21 cellular contexts compared by ENCODE assay signal in genomic region chr1:67768480-67768879, GRCh38.
A peak's percentile ranks its signal among the peaks of the same experiment; 100 is the strongest.
DNase-seq lines count a peak whose midpoint lies in the region; ATAC-seq, FAIRE-seq and TF ChIP-seq lines count a peak whose summit lies in the region.
"Had no signal": no experiment of that assay in that cellular context is flagged by ENCODE, and none has a peak within 500 bp of the region (broad histone marks: within the 10 kb centered on the region; RNA-seq: fewer than 3 reads in every experiment).

No MANE protein-coding gene starts in this region.

- TF ChIP-seq EP300 in A549 (IDR thresholded peaks at IDR 0.05), result no peak
- TF ChIP-seq EP300 in GM12878 (IDR thresholded peaks at IDR 0.05; ENCODE audit: borderline replicate concordance in 1 of 2, control insufficient read depth in 1 of 2, low read depth in 2 of 2, low read length in 2 of 2), result no peak

- ATAC-seq in A549 (no peak), GM12878 (no peak), GM18502 (IDR thresholded peaks at IDR 0.05; ENCODE audit: poor library complexity, unreplicated experiment) (no peak)
- ATAC-seq: CD8-positive, alpha-beta T cell had no signal

- H3K4me1 ChIP-seq in A549 (peaks cover 80% of the 10 kb centered on the region), GM12878 (ENCODE audit: control insufficient read depth, insufficient read depth, low read length) (peaks cover 7% of the 10 kb centered on the region)
- H3K4me1 ChIP-seq: Caco-2 had no signal

- in situ Hi-C loops in GM12878 (cut with MboI), result no loop called here

- SMC1A ChIA-PET in GM12878 (lab: Charles Lee; ENCODE audit: uncharacterized antibody, unreplicated experiment), result interaction anchor here (0.7 to 20.9 kb wide), 16 partner anchors 8 to 350 kb away, joined by 3 to 1058 read pairs (median 16); partner anchors contain the start of genes GADD45A and GNG12

- TF ChIP-seq POLR2A in A549 (IDR thresholded peaks at IDR 0.05; ENCODE audit: low read length), result no peak
- TF ChIP-seq POLR2A in GM12878 (IDR thresholded peaks at IDR 0.05; ENCODE audit: low read depth, low read length), result no peak

- no peak for FAIRE-seq in A549 (lab: Jason Lieb, UNC)
- FAIRE-seq in GM12878 (lab: Jason Lieb, UNC), result no peak
- FAIRE-seq: A204.1, D721Med, G401.6, GM12892, GM19239 had no signal

- no peak overlapping the region for H3K9ac ChIP-seq in GM12878 (ENCODE audit: control insufficient read depth, insufficient read depth, low read length)
- H3K9ac ChIP-seq: BLaER1 treated with 17β-estradiol and CSF1 and Interleukin-3, amounts not matched to agents 10 nM and 100 nM had no signal

- POLR2A ChIA-PET in A549 (lab: Yijun Ruan, JAX) (no interaction called here), GM12878 (lab: Charles Lee) (interaction anchor here (1.0 to 5.3 kb wide), 7 partner anchors 19 to 69 kb away, joined by 3 to 36 read pairs (median 15); partner anchors contain the start of gene GNG12)

- H3K4me3 ChIP-seq in A549, result no peak overlapping the region
- no peak overlapping the region for H3K4me3 ChIP-seq in GM12878
- H3K4me3 ChIP-seq: BLaER1 treated with 17β-estradiol and CSF1 and Interleukin-3, amounts not matched to agents 10 nM and 100 nM had no signal

- no peaks in the 10 kb centered on the region for H3K27me3 Mint-ChIP-seq in nephron (ENCODE audit: low read depth)

- DNase-seq in A549 (ENCODE audit: low read depth in 1 of 2, low spot score in 1 of 2) (no peak), GM12878 (ENCODE audit: low read depth, low spot score) (no peak)
- DNase-seq in stimulated activated naive CD4-positive, alpha-beta T cell treated with Interleukin-2 at 50 U/mL for 16 hours (lab: John Stamatoyannopoulos, UW), result no peak
- DNase-seq: 8988T; AML-193; Caco-2; Calu3; CD4-positive, alpha-beta T cell; CD8-positive, alpha-beta T cell; DMS79 treated with DMSO at 0.1 percent for 48 hours; GF-D8 had no signal

- H3K9me3 Mint-ChIP-seq in nephron, result no peaks in the 10 kb centered on the region
- H3K9me3 Mint-ChIP-seq: CD4-positive, alpha-beta T cell; CD8-positive, alpha-beta T cell had no signal

- no peaks in the 10 kb centered on the region for H4K20me1 ChIP-seq in GM12878 (ENCODE audit: control insufficient read depth, insufficient read depth)

- RAD21 ChIA-PET in GM12878 (lab: Charles Lee; ENCODE audit: unreplicated experiment), result interaction anchor here (0.6 to 10.3 kb wide), 18 partner anchors 8 to 252 kb away, joined by 3 to 320 read pairs (median 10); partner anchors contain the start of genes GADD45A and GNG12

- CTCF ChIA-PET in A549 (lab: Yijun Ruan, JAX), result interaction anchor here (0.7 to 5.6 kb wide), 11 partner anchors 9 to 682 kb away, joined by 3 to 37 read pairs (median 4); no protein-coding TSS in a partner anchor
- CTCF ChIA-PET in GM12878 (lab: Yijun Ruan, JAX), result interaction anchor here (0.6 to 10.3 kb wide), 21 partner anchors 8 to 1424 kb away, joined by 3 to 315 read pairs (median 22); partner anchors contain the start of genes GADD45A and GNG12

- no peaks in the 10 kb centered on the region for H3K79me2 ChIP-seq in GM12878 (ENCODE audit: control insufficient read depth, insufficient read depth, low read length)

- BruUV-seq in GM12878 (replicated peaks; lab: Mats Ljungman, UMichigan), result no TSS peak

- peaks cover 8% of the 10 kb centered on the region for H3K36me3 Mint-ChIP-seq in nephron (ENCODE audit: low read depth)
- H3K36me3 Mint-ChIP-seq: CD8-positive, alpha-beta T cell had no signal

- H2AFZ ChIP-seq in GM12878 (ENCODE audit: control insufficient read depth, low read depth, low read length), result no peak overlapping the region

- no peaks in the 10 kb centered on the region for H3K9me3 ChIP-seq in A549
- H3K9me3 ChIP-seq in GM12878 (replicated peaks; ENCODE audit: control insufficient read depth, insufficient read depth, low read length), result no peaks in the 10 kb centered on the region
- H3K9me3 ChIP-seq: BLaER1 treated with 17β-estradiol and CSF1 and Interleukin-3, amounts not matched to agents 10 nM and 100 nM; Caco-2 had no signal

- no peaks in the 10 kb centered on the region for H3K36me3 ChIP-seq in GM12878 (ENCODE audit: control insufficient read depth in 2 of 2, insufficient read depth in 2 of 2, low read length in 1 of 2)

- peaks cover 47% of the 10 kb centered on the region for H3K4me1 Mint-ChIP-seq in nephron

- H3K27me3 ChIP-seq in GM12878 (replicated peaks in 1 of 2; ENCODE audit: control insufficient read depth in 2 of 2, insufficient read depth in 2 of 2, low read length in 1 of 2), result peaks cover 0 to 3% of the 10 kb centered on the region in 2 experiments; a peak in 3 of 4 replicates
- H3K27me3 ChIP-seq: BLaER1 treated with 17β-estradiol and CSF1 and Interleukin-3, amounts not matched to agents 10 nM and 100 nM had no signal

- H3K27ac Mint-ChIP-seq in nephron, result peak overlapping the region in 2 of 3 experiments; percentile 57 to 58
- H3K27ac Mint-ChIP-seq: B cell; CD4-positive, alpha-beta T cell; CD8-positive, alpha-beta T cell had no signal

- intact Hi-C loops in GM12878 (cut with micrococcal nuclease; ENCODE audit: unreplicated experiment), result loop anchor here (5.0 kb wide), 3 partner anchors 289 to 579 kb away; no protein-coding TSS in a partner anchor

- no peak overlapping the region for H3K4me2 ChIP-seq in A549
- H3K4me2 ChIP-seq in GM12878 (ENCODE audit: control insufficient read depth, insufficient read depth), result no peak overlapping the region
- H3K4me2 ChIP-seq: BLaER1 treated with 17β-estradiol and CSF1 and Interleukin-3, amounts not matched to agents 10 nM and 100 nM had no signal

- no peak for TF ChIP-seq CTCF in A549 (IDR thresholded peaks at IDR 0.05)
- TF ChIP-seq CTCF in GM12878 (IDR thresholded peaks at IDR 0.05 in 2 of 3, conservative IDR thresholded peaks at IDR 0.05 in 1 of 3; ENCODE audit: control insufficient read depth in 2 of 3, extremely low read depth in 1 of 3, insufficient read depth in 1 of 3, low read depth in 3 of 3, low read length in 3 of 3), result no peak
- no peak for TF ChIP-seq CTCF in nephron (IDR thresholded peaks at IDR 0.05; ENCODE audit: unreplicated experiment in 3 of 3)

- no peak for TF ChIP-seq RAD21 in A549 (conservative IDR thresholded peaks at IDR 0.05 in 1 of 2, IDR thresholded peaks at IDR 0.05 in 1 of 2)
- no peak for TF ChIP-seq RAD21 in GM12878 (IDR thresholded peaks at IDR 0.05; ENCODE audit: insufficient read depth, low read depth, low read length)

- H3K4me3 Mint-ChIP-seq in nephron, result no peak overlapping the region
- H3K4me3 Mint-ChIP-seq: B cell; CD4-positive, alpha-beta T cell; CD8-positive, alpha-beta T cell had no signal

- WGBS in A549 (ENCODE audit: missing lambda C conversion rate), result 95% methylated on average over 1 of the region's 1 CpG
- WGBS in GM12878 (ENCODE audit: insufficient coverage, insufficient replicate concordance, low lambda C conversion rate, missing lambda C conversion rate), result 57% methylated on average over 1 of the region's 1 CpG

- H3K27ac ChIP-seq in A549 (no peak overlapping the region; a peak in 1 of 6 replicates), GM12878 (ENCODE audit: control insufficient read depth, insufficient read depth) (no peak overlapping the region)
- H3K27ac ChIP-seq: BLaER1 treated with 17β-estradiol and CSF1 and Interleukin-3, amounts not matched to agents 10 nM and 100 nM; C4-2B had no signal

TF ChIP-seq in A549, 52 proteins besides CTCF, POLR2A, EP300 and RAD21:
- TF ChIP-seq RCOR1 (IDR thresholded peaks at IDR 0.05; ENCODE audit: low read depth, low read length), result no peak
- 0 out of 2 replicates have a peak, but pooled peaks have one; percentile 22 for TF ChIP-seq KDM1A (IDR thresholded peaks at IDR 0.05; ENCODE audit: low read depth)

TF ChIP-seq in GM12878, 131 proteins besides CTCF, POLR2A, EP300 and RAD21:
- TF ChIP-seq IRF5 (IDR thresholded peaks at IDR 0.05; ENCODE audit: borderline replicate concordance) (no peak), ZNF217 (IDR thresholded peaks at IDR 0.05) (peak; percentile 29; the same call in 1 of the 2 replicates)
TF ChIP-seq in GM12878: peak in this region for 1.

Comparison
In these comparisons a context has a peak if more than half of its experiments do, and no peak if none do; other contexts are left out.
1. Of the 24 proteins assayed by ChIP-seq in both GM12878 and A549: peak only in GM12878: none; only in A549: KDM1A; in both: none; in neither: 23.